Comparison of ENCODE assay signal across 1 cellular context in the genomic region with DNA sequence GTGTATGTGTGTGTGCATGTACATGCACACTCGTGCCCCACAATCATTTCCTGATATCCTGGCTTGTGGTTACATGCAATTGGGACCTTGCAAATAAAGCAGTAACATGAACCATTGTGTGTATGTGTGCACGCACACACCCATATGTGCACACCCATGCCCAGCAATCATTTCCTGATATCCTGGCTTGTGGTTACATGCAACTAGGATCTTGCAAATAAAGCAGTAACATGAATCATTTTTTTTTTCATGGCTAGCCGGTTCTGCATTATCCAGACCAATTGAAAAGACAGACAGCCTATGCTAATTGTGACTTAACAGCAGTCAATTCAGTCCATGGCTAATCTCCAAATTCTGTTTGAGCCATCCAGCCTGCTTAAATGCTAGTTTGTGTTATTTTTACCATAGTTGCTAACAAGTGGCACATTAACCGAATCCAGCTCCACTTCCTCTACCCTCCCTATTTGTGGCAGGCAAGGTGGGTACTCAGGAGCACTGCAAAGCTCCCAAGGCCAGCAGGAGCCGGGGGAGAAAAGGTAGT.
TF ChIP-seq lines count a peak whose summit lies in the region.

No MANE protein-coding gene starts in this region.

TF ChIP-seq in HepG2, 621 proteins besides CTCF, POLR2A, EP300 and RAD21 (continued from another document):
- TF ChIP-seq RFXAP (CRISPR knock-in tag; IDR thresholded peaks at IDR 0.05; ENCODE audit: borderline replicate concordance) (no peak), ESRRA (CRISPR knock-in tag; IDR thresholded peaks at IDR 0.05; ENCODE audit: low read depth) (no peak), ZBTB21 (CRISPR knock-in tag; IDR thresholded peaks at IDR 0.05) (no peak), ZNF564 (CRISPR knock-in tag; IDR thresholded peaks at IDR 0.05) (no peak), ZNF256 (CRISPR knock-in tag; conservative IDR thresholded peaks at IDR 0.05) (no peak), ZNF552 (CRISPR knock-in tag; IDR thresholded peaks at IDR 0.05; ENCODE audit: borderline replicate concordance) (no peak)
